Comparison of ENCODE assay signal across 8 cellular contexts in genomic region chr12:57547366-57548315, GRCh38. TPM values are rescaled to one million over a fixed set of nuclear protein-coding genes. Genes with fewer than 3 reads are reported as not detected.
A peak's percentile ranks its signal among the peaks of the same experiment; 100 is the strongest.
DNase-seq lines count a peak whose midpoint lies in the region; ATAC-seq and FAIRE-seq lines count a peak whose summit lies in the region.

No MANE protein-coding gene starts in this region.

- no peaks in the 10 kb centered on the region for H3K9me3 Mint-ChIP-seq in activated CD4-positive, alpha-beta T cell treated with anti-CD3 and anti-CD28 coated beads for 36 hours (ENCODE audit: low read depth)
- H3K9me3 Mint-ChIP-seq in activated T-helper 2 cell treated with anti-CD3 and anti-CD28 coated beads, Interferon-gamma antibody, Interleukin-2, Interleukin-4, amounts not matched to agents 10 μg/mL and 5 μg/mL and 100 μg/mL, durations not matched to agents 14 hours and 24 hours and 36 hours, result no peaks in the 10 kb centered on the region

- H3K4me1 ChIP-seq in subcutaneous abdominal adipose tissue (ENCODE audit: control insufficient read depth in 5 of 5, insufficient read depth in 5 of 5, low read length in 5 of 5), result peaks cover 7 to 39% (median 32%) of the 10 kb centered on the region in 5 donors

- peak overlapping the region; percentile 99 for H3K27ac Mint-ChIP-seq in activated CD4-positive, alpha-beta T cell treated with anti-CD3 and anti-CD28 coated beads for 36 hours
- H3K27ac Mint-ChIP-seq in activated T-helper 2 cell treated with anti-CD3 and anti-CD28 coated beads, Interferon-gamma antibody, Interleukin-2, Interleukin-4, amounts not matched to agents 10 μg/mL and 5 μg/mL and 100 μg/mL, durations not matched to agents 14 hours and 24 hours and 36 hours, result peak overlapping the region; percentile 95

- H3K27ac ChIP-seq in subcutaneous abdominal adipose tissue (ENCODE audit: low read depth, low read length), result no peak overlapping the region

- H3K27me3 Mint-ChIP-seq in activated CD4-positive, alpha-beta T cell treated with anti-CD3 and anti-CD28 coated beads for 36 hours, result peaks cover 13% of the 10 kb centered on the region
- H3K27me3 Mint-ChIP-seq in activated T-helper 2 cell treated with anti-CD3 and anti-CD28 coated beads, Interferon-gamma antibody, Interleukin-2, Interleukin-4, amounts not matched to agents 10 μg/mL and 5 μg/mL and 100 μg/mL, durations not matched to agents 14 hours and 24 hours and 36 hours (ENCODE audit: low read depth), result peaks cover 12% of the 10 kb centered on the region

- peaks cover 14% of the 10 kb centered on the region for H3K36me3 Mint-ChIP-seq in activated CD4-positive, alpha-beta T cell treated with anti-CD3 and anti-CD28 coated beads for 36 hours (ENCODE audit: low read depth)
- peaks cover 13% of the 10 kb centered on the region for H3K36me3 Mint-ChIP-seq in activated T-helper 2 cell treated with anti-CD3 and anti-CD28 coated beads, Interferon-gamma antibody, Interleukin-2, Interleukin-4, amounts not matched to agents 10 μg/mL and 5 μg/mL and 100 μg/mL, durations not matched to agents 14 hours and 24 hours and 36 hours (ENCODE audit: low read depth)

- POLR2A ChIA-PET in activated CD4-positive, alpha-beta T cell treated with anti-CD3 and anti-CD28 coated beads for 36 hours (lab: Charles Lee), result interaction anchor here (0.5 to 1.8 kb wide), 6 partner anchors 17 to 159 kb away, joined by 3 to 8 read pairs (median 3); partner anchors contain the start of gene DDIT3

- H3K36me3 ChIP-seq in subcutaneous abdominal adipose tissue (ENCODE audit: control insufficient read depth in 5 of 5, insufficient read depth in 5 of 5, low read length in 5 of 5), result peaks cover 0 to 3% (median 1%) of the 10 kb centered on the region in 5 donors

- CTCF ChIA-PET in activated CD4-positive, alpha-beta T cell treated with anti-CD3 and anti-CD28 coated beads for 36 hours (lab: Charles Lee), result interaction anchor here (0.7 to 1.8 kb wide), 7 partner anchors 9 to 89 kb away, joined by 3 to 11 read pairs (median 4); partner anchors contain the start of gene B4GALNT1

- peak; percentile 51 for FAIRE-seq in islet of Langerhans (lab: Jason Lieb, UNC)

- H3K27me3 ChIP-seq in subcutaneous abdominal adipose tissue (ENCODE audit: control insufficient read depth in 5 of 5, insufficient read depth in 4 of 5, low read length in 5 of 5), result peaks cover 17 to 30% (median 25%) of the 10 kb centered on the region in 5 donors

- H3K4me3 Mint-ChIP-seq in activated CD4-positive, alpha-beta T cell treated with anti-CD3 and anti-CD28 coated beads for 36 hours, result peak overlapping the region; percentile 99
- H3K4me3 Mint-ChIP-seq in activated T-helper 2 cell treated with anti-CD3 and anti-CD28 coated beads, Interferon-gamma antibody, Interleukin-2, Interleukin-4, amounts not matched to agents 10 μg/mL and 5 μg/mL and 100 μg/mL, durations not matched to agents 14 hours and 24 hours and 36 hours (ENCODE audit: low read depth), result peak overlapping the region; percentile 98

- H3K9me3 ChIP-seq in subcutaneous abdominal adipose tissue (ENCODE audit: control insufficient read depth in 5 of 5, low read length in 5 of 5), result no peaks in the 10 kb centered on the region

- no peak for ATAC-seq in activated CD4-positive, alpha-beta T cell treated with anti-CD3 and anti-CD28 coated beads for 36 hours
- ATAC-seq in GM21526 (IDR thresholded peaks at IDR 0.05; ENCODE audit: low FRiP score, unreplicated experiment), result no peak

- intact Hi-C loops in activated CD4-positive, alpha-beta T cell treated with anti-CD3 and anti-CD28 coated beads for 36 hours (cut with DNase I, micrococcal nuclease), result loop anchor here (1.0 to 2.0 kb wide), 10 partner anchors 25 to 267 kb away; partner anchors contain the start of genes DDIT3 (in 1 of the 2), MARS1 (in 1 of the 2), MBD6 (in 1 of the 2) and OS9 (in 1 of the 2)
- intact Hi-C loops in activated T-helper 2 cell treated with anti-CD3 and anti-CD28 coated beads, Interferon-gamma antibody, Interleukin-2, Interleukin-4, amounts not matched to agents 10 μg/mL and 5 μg/mL and 100 μg/mL, durations not matched to agents 14 hours and 24 hours and 36 hours (cut with micrococcal nuclease), result loop anchor here (1.0 to 2.0 kb wide), 4 partner anchors 27 to 71 kb away; partner anchors contain the start of genes DDIT3 and PIP4K2C

- DNase-seq in activated CD4-positive, alpha-beta T cell treated with anti-CD3 and anti-CD28 coated beads for 36 hours, result no peak
- DNase-seq in activated CD4-positive, alpha-beta T cell treated with anti-CD3 and anti-CD28 coated beads, Interleukin-2, amount 50 U/mL, for 1 hour, result no peak
- no peak for DNase-seq in activated T-helper 2 cell treated with anti-CD3 and anti-CD28 coated beads, Interferon-gamma antibody, Interleukin-2, Interleukin-4, amounts not matched to agents 10 μg/mL and 5 μg/mL and 100 μg/mL, durations not matched to agents 14 hours and 24 hours and 36 hours (ENCODE audit: low spot score)
- DNase-seq in NCI-H748 (lab: John Stamatoyannopoulos, UW; ENCODE audit: unreplicated experiment) (no peak), amniotic stem cell (lab: John Stamatoyannopoulos, UW) (no peak)

- H3K9ac ChIP-seq in subcutaneous abdominal adipose tissue (ENCODE audit: low read length in 5 of 5), result peak overlapping the region in 4 of 5 donors; percentile 43 to 91 (median 90)

- H3K4me3 ChIP-seq in subcutaneous abdominal adipose tissue (ENCODE audit: low read depth in 1 of 5, low read length in 5 of 5), result peak overlapping the region; percentile 28 to 90 (median 86)

- peaks cover 45% of the 10 kb centered on the region for H3K4me1 Mint-ChIP-seq in activated CD4-positive, alpha-beta T cell treated with anti-CD3 and anti-CD28 coated beads for 36 hours
- peaks cover 51% of the 10 kb centered on the region for H3K4me1 Mint-ChIP-seq in activated T-helper 2 cell treated with anti-CD3 and anti-CD28 coated beads, Interferon-gamma antibody, Interleukin-2, Interleukin-4, amounts not matched to agents 10 μg/mL and 5 μg/mL and 100 μg/mL, durations not matched to agents 14 hours and 24 hours and 36 hours (ENCODE audit: low read depth)

RNA-seq across cellular contexts. Expression of gene DCTN2, which starts 0.6 kb away (rescaled TPM):
- 10 to 100 TPM; 69.7 to 81.2 TPM for total RNA-seq in activated CD4-positive, alpha-beta T cell treated with anti-CD3 and anti-CD28 coated beads for 36 hours
- total RNA-seq in activated T-helper 2 cell treated with anti-CD3 and anti-CD28 coated beads, Interferon-gamma antibody, Interleukin-2, Interleukin-4, amounts not matched to agents 10 μg/mL and 5 μg/mL and 100 μg/mL, durations not matched to agents 14 hours and 24 hours and 36 hours, result 96.7 and 101 TPM in 2 replicates

RNA-seq across cellular contexts. Expression of gene KIF5A, which starts 2.2 kb away (rescaled TPM):
- total RNA-seq in activated CD4-positive, alpha-beta T cell treated with anti-CD3 and anti-CD28 coated beads for 36 hours, result 1 to 10 TPM; 1.3 to 1.4 TPM
- 3.0 and 3.4 TPM in 2 replicates for total RNA-seq in activated T-helper 2 cell treated with anti-CD3 and anti-CD28 coated beads, Interferon-gamma antibody, Interleukin-2, Interleukin-4, amounts not matched to agents 10 μg/mL and 5 μg/mL and 100 μg/mL, durations not matched to agents 14 hours and 24 hours and 36 hours

RNA-seq across cellular contexts. Expression of gene MBD6, which starts 25.0 kb away (rescaled TPM):
- total RNA-seq in activated CD4-positive, alpha-beta T cell treated with anti-CD3 and anti-CD28 coated beads for 36 hours, result 10 to 100 TPM; 31.3 to 43.6 TPM
- total RNA-seq in activated T-helper 2 cell treated with anti-CD3 and anti-CD28 coated beads, Interferon-gamma antibody, Interleukin-2, Interleukin-4, amounts not matched to agents 10 μg/mL and 5 μg/mL and 100 μg/mL, durations not matched to agents 14 hours and 24 hours and 36 hours, result 62.4 and 67.9 TPM in 2 replicates

RNA-seq across cellular contexts. Expression of gene DDIT3, which starts 27.3 kb away (rescaled TPM):
- total RNA-seq in activated CD4-positive, alpha-beta T cell treated with anti-CD3 and anti-CD28 coated beads for 36 hours, result 10 to 100 TPM; 31.2 to 32.2 TPM
- total RNA-seq in activated T-helper 2 cell treated with anti-CD3 and anti-CD28 coated beads, Interferon-gamma antibody, Interleukin-2, Interleukin-4, amounts not matched to agents 10 μg/mL and 5 μg/mL and 100 μg/mL, durations not matched to agents 14 hours and 24 hours and 36 hours, result 10.9 and 11.4 TPM in 2 replicates

RNA-seq across cellular contexts. Expression of gene PIP4K2C, which starts 43.4 kb away (rescaled TPM):
- 10 to 100 TPM; 12.1 to 14.9 TPM for total RNA-seq in activated CD4-positive, alpha-beta T cell treated with anti-CD3 and anti-CD28 coated beads for 36 hours
- total RNA-seq in activated T-helper 2 cell treated with anti-CD3 and anti-CD28 coated beads, Interferon-gamma antibody, Interleukin-2, Interleukin-4, amounts not matched to agents 10 μg/mL and 5 μg/mL and 100 μg/mL, durations not matched to agents 14 hours and 24 hours and 36 hours, result 23.2 and 24.6 TPM in 2 replicates
